ENCODE assay signal across 1 cellular context in the genomic region with DNA sequence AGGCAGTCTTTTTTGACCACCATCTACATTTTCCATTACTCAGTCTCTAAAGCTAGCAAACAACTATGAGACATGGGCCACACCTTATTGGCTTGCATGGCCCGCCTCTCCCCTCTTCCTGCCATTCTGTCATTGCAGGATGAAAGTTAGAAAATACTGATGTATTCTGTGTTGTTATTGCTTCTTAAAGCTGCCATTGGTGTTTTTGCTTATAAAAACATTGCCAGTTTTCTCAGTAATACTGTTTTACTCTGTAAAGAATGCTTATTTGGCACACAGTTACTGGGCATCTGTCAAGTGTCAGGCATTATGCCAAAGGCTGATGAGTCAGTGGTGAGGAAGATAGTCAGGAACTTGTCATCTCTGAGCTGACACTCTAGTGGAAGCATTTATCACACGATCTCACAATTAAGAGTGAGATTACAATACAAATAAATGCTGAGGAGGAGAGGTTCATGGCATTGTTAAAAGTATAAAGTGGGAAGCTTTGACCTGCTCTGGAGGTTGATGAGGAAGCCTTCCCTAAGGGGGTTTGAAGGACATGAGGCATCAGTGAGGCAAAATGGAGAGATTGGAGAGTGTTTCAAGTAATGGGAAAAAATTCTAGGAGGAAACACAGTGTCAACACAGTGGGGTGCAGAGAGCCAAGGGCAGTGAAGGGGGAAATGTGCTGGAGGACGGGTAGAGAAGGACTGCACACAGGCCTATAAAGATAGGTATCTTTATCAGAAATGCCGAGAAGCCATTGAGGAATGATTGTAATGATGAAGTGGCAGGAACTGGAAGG.
TF ChIP-seq lines count a peak whose summit lies in the region.

No MANE protein-coding gene starts in this region.

TF ChIP-seq in K562, 482 proteins besides CTCF, POLR2A, EP300 and RAD21 (continued from another document):
- 0 out of 2 replicates have a peak, but pooled peaks have one; percentile 1 for TF ChIP-seq MAFK (IDR thresholded peaks at IDR 0.05; ENCODE audit: low read length)
- TF ChIP-seq JUN (IDR thresholded peaks at IDR 0.05; ENCODE audit: borderline replicate concordance, low read depth, low read length): 0 out of 2 replicates have a peak, but pooled peaks have one; percentile 11
- no peak for TF ChIP-seq JUN (CRISPR knock-in tag; IDR thresholded peaks at IDR 0.05; ENCODE audit: borderline replicate concordance)
- no peak for TF ChIP-seq BCL6 (CRISPR knock-in tag; IDR thresholded peaks at IDR 0.05)
- TF ChIP-seq CTBP1 (IDR thresholded peaks at IDR 0.05; ENCODE audit: borderline replicate concordance): no peak
- no peak for TF ChIP-seq ZNF354B (CRISPR knock-in tag; IDR thresholded peaks at IDR 0.05)
- TF ChIP-seq MAFG (tag; conservative IDR thresholded peaks at IDR 0.05): peak; percentile 35
- no peak for TF ChIP-seq CBX2 (IDR thresholded peaks at IDR 0.05; ENCODE audit: insufficient read depth, low read length, poor library complexity, severe bottlenecking)
- TF ChIP-seq ARID1B (IDR thresholded peaks at IDR 0.05): peak; percentile 34; the same call in 1 of the 2 replicates
- TF ChIP-seq FOS (IDR thresholded peaks at IDR 0.05; ENCODE audit: extremely low read depth, insufficient read length): peak; percentile 4
- no peak for TF ChIP-seq CHD1 (IDR thresholded peaks at IDR 0.05; ENCODE audit: low read length)
- no peak for TF ChIP-seq MAX (CRISPR knock-in tag; IDR thresholded peaks at IDR 0.05)
- TF ChIP-seq FIP1L1 (IDR thresholded peaks at IDR 0.05; ENCODE audit: low read depth, low read length, poor library complexity, severe bottlenecking): no peak
- TF ChIP-seq, protein P1, sequence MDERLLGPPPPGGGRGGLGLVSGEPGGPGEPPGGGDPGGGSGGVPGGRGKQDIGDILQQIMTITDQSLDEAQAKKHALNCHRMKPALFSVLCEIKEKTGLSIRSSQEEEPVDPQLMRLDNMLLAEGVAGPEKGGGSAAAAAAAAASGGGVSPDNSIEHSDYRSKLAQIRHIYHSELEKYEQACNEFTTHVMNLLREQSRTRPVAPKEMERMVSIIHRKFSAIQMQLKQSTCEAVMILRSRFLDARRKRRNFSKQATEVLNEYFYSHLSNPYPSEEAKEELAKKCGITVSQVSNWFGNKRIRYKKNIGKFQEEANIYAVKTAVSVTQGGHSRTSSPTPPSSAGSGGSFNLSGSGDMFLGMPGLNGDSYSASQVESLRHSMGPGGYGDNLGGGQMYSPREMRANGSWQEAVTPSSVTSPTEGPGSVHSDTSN (CRISPR knock-in tag; IDR thresholded peaks at IDR 0.05; ENCODE audit: low read depth): no peak
- TF ChIP-seq, protein P1 (tag; conservative IDR thresholded peaks at IDR 0.05; ENCODE audit: low read depth): peak; percentile 91
- TF ChIP-seq SMAD2 (IDR thresholded peaks at IDR 0.05; ENCODE audit: low read depth, low read length): no peak
- TF ChIP-seq THRAP3 (IDR thresholded peaks at IDR 0.05; ENCODE audit: borderline replicate concordance): no peak
- no peak for TF ChIP-seq PHTF2 (CRISPR knock-in tag; IDR thresholded peaks at IDR 0.05)
- no peak for TF ChIP-seq ZNF780A (CRISPR knock-in tag; IDR thresholded peaks at IDR 0.05)
- no peak for TF ChIP-seq NFXL1 (CRISPR knock-in tag; IDR thresholded peaks at IDR 0.05)
- no peak for TF ChIP-seq PHB (CRISPR knock-in tag; IDR thresholded peaks at IDR 0.05)
- TF ChIP-seq HMG20B (CRISPR knock-in tag; IDR thresholded peaks at IDR 0.05): no peak
- TF ChIP-seq ILF3 (IDR thresholded peaks at IDR 0.05; ENCODE audit: borderline replicate concordance): no peak
- TF ChIP-seq TAF1 (IDR thresholded peaks at IDR 0.05; ENCODE audit: control insufficient read depth, extremely low read depth, insufficient read depth, low read length, severe bottlenecking): no peak
- no peak for TF ChIP-seq ZFP36 (IDR thresholded peaks at IDR 0.05; ENCODE audit: low read depth, low read length, partially characterized antibody)
- no peak for TF ChIP-seq CXXC5 (CRISPR knock-in tag; IDR thresholded peaks at IDR 0.05)
- TF ChIP-seq NUFIP1 (IDR thresholded peaks at IDR 0.05; ENCODE audit: partially characterized antibody): no peak
- TF ChIP-seq ZNF133 (CRISPR knock-in tag; IDR thresholded peaks at IDR 0.05): no peak
- no peak for TF ChIP-seq ZKSCAN1 (IDR thresholded peaks at IDR 0.05; ENCODE audit: low read depth, low read length)
- no peak for TF ChIP-seq LARP7 (IDR thresholded peaks at IDR 0.05)
- TF ChIP-seq MED1 (CRISPR knock-in tag; IDR thresholded peaks at IDR 0.05; ENCODE audit: borderline replicate concordance): no peak
- TF ChIP-seq ZNF41 (CRISPR knock-in tag; conservative IDR thresholded peaks at IDR 0.05): no peak
- TF ChIP-seq DNMT1 (IDR thresholded peaks at IDR 0.05): no peak
- 0 out of 2 replicates have a peak, but pooled peaks have one; percentile 19 for TF ChIP-seq CBFA2T3 (IDR thresholded peaks at IDR 0.05)
- TF ChIP-seq PPARD (CRISPR knock-in tag; IDR thresholded peaks at IDR 0.05): no peak
- peak; percentile 92 for TF ChIP-seq FOSL1 (tag; conservative IDR thresholded peaks at IDR 0.05)
- peak; percentile 88 for TF ChIP-seq MEIS2 (IDR thresholded peaks at IDR 0.05; ENCODE audit: partially characterized antibody)
- TF ChIP-seq ATF4 (CRISPR knock-in tag; IDR thresholded peaks at IDR 0.05): no peak
- TF ChIP-seq HNRNPK (IDR thresholded peaks at IDR 0.05; ENCODE audit: low read depth, low read length, poor library complexity, severe bottlenecking): no peak
- TF ChIP-seq NFIC (IDR thresholded peaks at IDR 0.05): peak; percentile 75
- no peak for TF ChIP-seq ARNT (IDR thresholded peaks at IDR 0.05)
- no peak for TF ChIP-seq KLF13 (tag; IDR thresholded peaks at IDR 0.05; ENCODE audit: borderline replicate concordance, low read depth)
- 0 out of 2 replicates have a peak, but pooled peaks have one; percentile 16 for TF ChIP-seq DPF2 (IDR thresholded peaks at IDR 0.05)
- TF ChIP-seq ATF3 (IDR thresholded peaks at IDR 0.05): peak; percentile 58
- TF ChIP-seq ATF3 (CRISPR knock-in tag; conservative IDR thresholded peaks at IDR 0.05): no peak
- TF ChIP-seq, protein P2, sequence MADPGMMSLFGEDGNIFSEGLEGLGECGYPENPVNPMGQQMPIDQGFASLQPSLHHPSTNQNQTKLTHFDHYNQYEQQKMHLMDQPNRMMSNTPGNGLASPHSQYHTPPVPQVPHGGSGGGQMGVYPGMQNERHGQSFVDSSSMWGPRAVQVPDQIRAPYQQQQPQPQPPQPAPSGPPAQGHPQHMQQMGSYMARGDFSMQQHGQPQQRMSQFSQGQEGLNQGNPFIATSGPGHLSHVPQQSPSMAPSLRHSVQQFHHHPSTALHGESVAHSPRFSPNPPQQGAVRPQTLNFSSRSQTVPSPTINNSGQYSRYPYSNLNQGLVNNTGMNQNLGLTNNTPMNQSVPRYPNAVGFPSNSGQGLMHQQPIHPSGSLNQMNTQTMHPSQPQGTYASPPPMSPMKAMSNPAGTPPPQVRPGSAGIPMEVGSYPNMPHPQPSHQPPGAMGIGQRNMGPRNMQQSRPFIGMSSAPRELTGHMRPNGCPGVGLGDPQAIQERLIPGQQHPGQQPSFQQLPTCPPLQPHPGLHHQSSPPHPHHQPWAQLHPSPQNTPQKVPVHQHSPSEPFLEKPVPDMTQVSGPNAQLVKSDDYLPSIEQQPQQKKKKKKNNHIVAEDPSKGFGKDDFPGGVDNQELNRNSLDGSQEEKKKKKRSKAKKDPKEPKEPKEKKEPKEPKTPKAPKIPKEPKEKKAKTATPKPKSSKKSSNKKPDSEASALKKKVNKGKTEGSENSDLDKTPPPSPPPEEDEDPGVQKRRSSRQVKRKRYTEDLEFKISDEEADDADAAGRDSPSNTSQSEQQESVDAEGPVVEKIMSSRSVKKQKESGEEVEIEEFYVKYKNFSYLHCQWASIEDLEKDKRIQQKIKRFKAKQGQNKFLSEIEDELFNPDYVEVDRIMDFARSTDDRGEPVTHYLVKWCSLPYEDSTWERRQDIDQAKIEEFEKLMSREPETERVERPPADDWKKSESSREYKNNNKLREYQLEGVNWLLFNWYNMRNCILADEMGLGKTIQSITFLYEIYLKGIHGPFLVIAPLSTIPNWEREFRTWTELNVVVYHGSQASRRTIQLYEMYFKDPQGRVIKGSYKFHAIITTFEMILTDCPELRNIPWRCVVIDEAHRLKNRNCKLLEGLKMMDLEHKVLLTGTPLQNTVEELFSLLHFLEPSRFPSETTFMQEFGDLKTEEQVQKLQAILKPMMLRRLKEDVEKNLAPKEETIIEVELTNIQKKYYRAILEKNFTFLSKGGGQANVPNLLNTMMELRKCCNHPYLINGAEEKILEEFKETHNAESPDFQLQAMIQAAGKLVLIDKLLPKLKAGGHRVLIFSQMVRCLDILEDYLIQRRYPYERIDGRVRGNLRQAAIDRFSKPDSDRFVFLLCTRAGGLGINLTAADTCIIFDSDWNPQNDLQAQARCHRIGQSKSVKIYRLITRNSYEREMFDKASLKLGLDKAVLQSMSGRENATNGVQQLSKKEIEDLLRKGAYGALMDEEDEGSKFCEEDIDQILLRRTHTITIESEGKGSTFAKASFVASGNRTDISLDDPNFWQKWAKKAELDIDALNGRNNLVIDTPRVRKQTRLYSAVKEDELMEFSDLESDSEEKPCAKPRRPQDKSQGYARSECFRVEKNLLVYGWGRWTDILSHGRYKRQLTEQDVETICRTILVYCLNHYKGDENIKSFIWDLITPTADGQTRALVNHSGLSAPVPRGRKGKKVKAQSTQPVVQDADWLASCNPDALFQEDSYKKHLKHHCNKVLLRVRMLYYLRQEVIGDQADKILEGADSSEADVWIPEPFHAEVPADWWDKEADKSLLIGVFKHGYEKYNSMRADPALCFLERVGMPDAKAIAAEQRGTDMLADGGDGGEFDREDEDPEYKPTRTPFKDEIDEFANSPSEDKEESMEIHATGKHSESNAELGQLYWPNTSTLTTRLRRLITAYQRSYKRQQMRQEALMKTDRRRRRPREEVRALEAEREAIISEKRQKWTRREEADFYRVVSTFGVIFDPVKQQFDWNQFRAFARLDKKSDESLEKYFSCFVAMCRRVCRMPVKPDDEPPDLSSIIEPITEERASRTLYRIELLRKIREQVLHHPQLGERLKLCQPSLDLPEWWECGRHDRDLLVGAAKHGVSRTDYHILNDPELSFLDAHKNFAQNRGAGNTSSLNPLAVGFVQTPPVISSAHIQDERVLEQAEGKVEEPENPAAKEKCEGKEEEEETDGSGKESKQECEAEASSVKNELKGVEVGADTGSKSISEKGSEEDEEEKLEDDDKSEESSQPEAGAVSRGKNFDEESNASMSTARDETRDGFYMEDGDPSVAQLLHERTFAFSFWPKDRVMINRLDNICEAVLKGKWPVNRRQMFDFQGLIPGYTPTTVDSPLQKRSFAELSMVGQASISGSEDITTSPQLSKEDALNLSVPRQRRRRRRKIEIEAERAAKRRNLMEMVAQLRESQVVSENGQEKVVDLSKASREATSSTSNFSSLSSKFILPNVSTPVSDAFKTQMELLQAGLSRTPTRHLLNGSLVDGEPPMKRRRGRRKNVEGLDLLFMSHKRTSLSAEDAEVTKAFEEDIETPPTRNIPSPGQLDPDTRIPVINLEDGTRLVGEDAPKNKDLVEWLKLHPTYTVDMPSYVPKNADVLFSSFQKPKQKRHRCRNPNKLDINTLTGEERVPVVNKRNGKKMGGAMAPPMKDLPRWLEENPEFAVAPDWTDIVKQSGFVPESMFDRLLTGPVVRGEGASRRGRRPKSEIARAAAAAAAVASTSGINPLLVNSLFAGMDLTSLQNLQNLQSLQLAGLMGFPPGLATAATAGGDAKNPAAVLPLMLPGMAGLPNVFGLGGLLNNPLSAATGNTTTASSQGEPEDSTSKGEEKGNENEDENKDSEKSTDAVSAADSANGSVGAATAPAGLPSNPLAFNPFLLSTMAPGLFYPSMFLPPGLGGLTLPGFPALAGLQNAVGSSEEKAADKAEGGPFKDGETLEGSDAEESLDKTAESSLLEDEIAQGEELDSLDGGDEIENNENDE (IDR thresholded peaks at IDR 0.05; ENCODE audit: low read depth, low read length): no peak
- no peak for TF ChIP-seq PCBP2 (IDR thresholded peaks at IDR 0.05; ENCODE audit: low read depth, low read length, poor library complexity, severe bottlenecking)
- TF ChIP-seq JUND (IDR thresholded peaks at IDR 0.05; ENCODE audit: borderline replicate concordance, low read depth, low read length): peak; percentile 78
- TF ChIP-seq JUND (tag; IDR thresholded peaks at IDR 0.05; ENCODE audit: borderline replicate concordance, low read depth, low read length): peak; percentile 83; the same call in 2 of the 3 replicates
- TF ChIP-seq, protein P3, sequence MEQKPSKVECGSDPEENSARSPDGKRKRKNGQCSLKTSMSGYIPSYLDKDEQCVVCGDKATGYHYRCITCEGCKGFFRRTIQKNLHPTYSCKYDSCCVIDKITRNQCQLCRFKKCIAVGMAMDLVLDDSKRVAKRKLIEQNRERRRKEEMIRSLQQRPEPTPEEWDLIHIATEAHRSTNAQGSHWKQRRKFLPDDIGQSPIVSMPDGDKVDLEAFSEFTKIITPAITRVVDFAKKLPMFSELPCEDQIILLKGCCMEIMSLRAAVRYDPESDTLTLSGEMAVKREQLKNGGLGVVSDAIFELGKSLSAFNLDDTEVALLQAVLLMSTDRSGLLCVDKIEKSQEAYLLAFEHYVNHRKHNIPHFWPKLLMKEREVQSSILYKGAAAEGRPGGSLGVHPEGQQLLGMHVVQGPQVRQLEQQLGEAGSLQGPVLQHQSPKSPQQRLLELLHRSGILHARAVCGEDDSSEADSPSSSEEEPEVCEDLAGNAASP (IDR thresholded peaks at IDR 0.05): no peak
- peak; percentile 21; the same call in 1 of the 2 replicates for TF ChIP-seq MECOM (CRISPR knock-in tag; IDR thresholded peaks at IDR 0.05)
- no peak for TF ChIP-seq PCBP1 (IDR thresholded peaks at IDR 0.05; ENCODE audit: low read depth, low read length, poor library complexity, severe bottlenecking)
